13 cellular contexts compared by ENCODE assay signal in the genomic region with DNA sequence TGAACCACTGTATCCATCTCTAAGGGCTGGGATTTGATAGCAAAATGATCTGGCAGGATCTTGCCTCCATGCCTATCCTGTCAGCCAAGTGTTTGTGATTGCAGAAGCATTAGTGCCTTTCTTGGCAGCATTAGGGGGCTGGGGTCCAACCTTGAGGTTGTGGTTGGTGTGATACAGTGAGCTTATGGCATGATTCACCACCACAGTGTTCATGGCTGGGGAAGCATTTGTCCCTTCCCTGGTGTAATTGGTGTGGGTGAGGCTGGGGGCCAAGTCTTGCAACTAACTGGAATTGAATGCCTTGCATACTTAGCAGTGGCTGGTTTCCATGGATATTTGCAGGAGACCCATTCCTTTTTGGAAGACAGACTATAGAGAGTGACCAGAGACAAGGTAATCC.
DNase-seq lines count a peak whose midpoint lies in the region; ATAC-seq and TF ChIP-seq lines count a peak whose summit lies in the region.
"Had no signal": no experiment of that assay in that cellular context is flagged by ENCODE, and none has a peak within 500 bp of the region (broad histone marks: within the 10 kb centered on the region; RNA-seq: fewer than 3 reads in every experiment).

No MANE protein-coding gene starts in this region.

- no peaks in the 10 kb centered on the region for H3K36me3 ChIP-seq in RWPE2 (ENCODE audit: low read depth)

- no peak overlapping the region for H3K27ac ChIP-seq in RWPE2 (ENCODE audit: poor library complexity, severe bottlenecking)

- no peaks in the 10 kb centered on the region for H3K27me3 ChIP-seq in RWPE2 (ENCODE audit: insufficient read depth, poor library complexity, severe bottlenecking)

- H3K9me3 ChIP-seq in RWPE2 (ENCODE audit: severe bottlenecking) = no peaks in the 10 kb centered on the region

- ATAC-seq in RWPE2 (ENCODE audit: low read depth) (peak; percentile 58; the same call in 2 of the 3 replicates), HG03097 (IDR thresholded peaks at IDR 0.05; ENCODE audit: low FRiP score, unreplicated experiment) (no peak), esophagus mucosa (no peak), GM21529 (IDR thresholded peaks at IDR 0.05; ENCODE audit: unreplicated experiment) (no peak)
- ATAC-seq: left colon had no signal

- peak; percentile 97 for DNase-seq in EL
- DNase-seq in RWPE2 (ENCODE audit: low spot score) = no peak
- DNase-seq in fibroblast of the conjunctiva (ENCODE audit: low read depth) = peak; percentile 85
- DNase-seq in renal cortical epithelial cell (ENCODE audit: low read depth) = peak; percentile 98
- no peak for DNase-seq in activated CD4-positive, alpha-beta T cell treated with anti-CD3 and anti-CD28 coated beads for 1 hour
- DNase-seq: activated naive CD8-positive, alpha-beta T cell treated with anti-CD3 and anti-CD28 coated beads for 36 hours; COR-L47; left colon; NCI-H2171; posterior cingulate gyrus had no signal

- no peak overlapping the region for H3K4me3 ChIP-seq in RWPE2 (ENCODE audit: severe bottlenecking)

- TF ChIP-seq CTCF in RWPE2 (IDR thresholded peaks at IDR 0.05; ENCODE audit: poor library complexity, severe bottlenecking) = no peak

- H3K4me1 ChIP-seq in RWPE2 (ENCODE audit: insufficient read depth, poor library complexity, severe bottlenecking) = no peaks in the 10 kb centered on the region

Comparison
In these comparisons a context has a peak if more than half of its experiments do, and no peak if none do; other contexts are left out.
1. DNase-seq: peak in EL (single experiment), fibroblast of the conjunctiva (single experiment) and renal cortical epithelial cell (single experiment); none in RWPE2 (single experiment) and activated CD4-positive, alpha-beta T cell treated with anti-CD3 and anti-CD28 coated beads for 1 hour (single experiment).